In the genomic region with DNA sequence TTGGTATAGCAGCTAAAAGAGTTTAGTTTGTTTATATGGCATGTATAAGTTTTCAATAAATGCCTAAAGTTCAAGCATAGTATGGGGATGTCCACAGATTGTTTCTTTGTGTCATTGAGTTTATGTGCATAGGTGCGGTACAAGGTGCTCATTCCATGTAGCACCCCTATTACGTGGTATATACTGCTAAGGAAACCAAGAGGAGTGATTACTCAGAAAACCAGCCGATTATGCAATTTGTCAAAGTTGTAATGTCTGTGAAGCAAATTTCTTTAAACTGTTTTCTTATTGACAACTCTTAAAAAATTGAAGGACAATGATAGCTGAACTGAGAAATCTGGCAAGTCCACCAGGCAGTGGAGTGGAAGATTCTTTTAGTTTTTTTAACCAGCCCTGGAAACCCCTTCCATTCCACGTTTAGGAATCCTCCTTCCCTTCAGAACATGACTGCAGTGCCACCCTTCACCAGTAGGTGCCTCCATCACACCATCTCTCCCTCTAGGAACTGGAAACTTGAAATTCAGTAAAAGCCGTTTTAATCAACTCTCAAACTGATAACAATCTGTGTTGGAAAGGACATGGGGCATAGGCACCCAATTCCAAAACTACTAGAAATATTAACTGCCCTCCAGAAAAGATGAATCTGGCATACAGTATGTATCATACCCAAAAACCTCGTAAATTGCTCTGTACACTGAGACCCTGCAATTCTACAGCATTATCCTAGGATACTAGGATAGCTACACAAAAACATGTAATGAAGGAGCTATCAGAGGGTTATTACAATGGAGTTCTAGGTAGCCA, we compare ENCODE assay signal across 8 cellular contexts. TPM values are rescaled to one million over a fixed set of nuclear protein-coding genes. Genes with fewer than 3 reads are reported as not detected.
DNase-seq lines count a peak whose midpoint lies in the region; ATAC-seq, FAIRE-seq and TF ChIP-seq lines count a peak whose summit lies in the region.

No MANE protein-coding gene starts in this region.

- H3K4me3 ChIP-seq in H1 (ENCODE audit: extremely low read depth in 1 of 4, insufficient read depth in 2 of 4, low read depth in 3 of 4, low read length in 4 of 4), result no peak overlapping the region

- TF ChIP-seq EP300 in H1 (IDR thresholded peaks at IDR 0.05; ENCODE audit: borderline replicate concordance in 1 of 2, low read depth in 2 of 2, low read length in 2 of 2), result no peak

- TF ChIP-seq CTCF in GM20000 (IDR thresholded peaks at IDR 0.05; ENCODE audit: extremely low read depth, missing control alignments) (peak; percentile 98), H1 (IDR thresholded peaks at IDR 0.05; ENCODE audit: control extremely low read depth in 1 of 3, insufficient read depth in 1 of 3, low read depth in 1 of 3, low read length in 3 of 3) (peak; percentile 69 to 96 (median 86))

- peaks cover 0 to 10% (median 1%) of the 10 kb centered on the region in 4 experiments; a peak in 2 of 8 replicates for H3K36me3 ChIP-seq in H1 (ENCODE audit: control insufficient read depth in 2 of 4, insufficient read depth in 4 of 4, low read length in 3 of 4)

- no peaks in the 10 kb centered on the region for H3K9me3 ChIP-seq in H1 (ENCODE audit: insufficient read depth in 2 of 2, low read depth in 1 of 2, low read length in 1 of 2)

- no peak overlapping the region for H3K56ac ChIP-seq in H1 (replicated peaks; ENCODE audit: insufficient read length, low read depth, low read length)

- no peaks in the 10 kb centered on the region for H3K23me2 ChIP-seq in H1 (ENCODE audit: low read depth, low read length)

- peak; percentile 97 to 98 for TF ChIP-seq RAD21 in H1 (IDR thresholded peaks at IDR 0.05 in 1 of 2, conservative IDR thresholded peaks at IDR 0.05 in 1 of 2; ENCODE audit: low read depth in 2 of 2, low read length in 2 of 2)

- no peak for ATAC-seq in GM18511 (IDR thresholded peaks at IDR 0.05; ENCODE audit: unreplicated experiment)

- CTCF ChIA-PET in H1 (lab: Charles Lee; ENCODE audit: partially characterized antibody), result interaction anchor here (0.6 to 9.6 kb wide), 55 partner anchors 12 to 491 kb away, joined by 3 to 125 read pairs (median 4); partner anchors contain the start of genes CRYM and DNAH3

- H3K4ac ChIP-seq in H1 (replicated peaks; ENCODE audit: insufficient read length, low read depth, low read length), result no peak overlapping the region

- no peaks in the 10 kb centered on the region for H3K27me3 ChIP-seq in H1 (replicated peaks in 1 of 4; ENCODE audit: control insufficient read depth in 3 of 4, extremely low read depth in 1 of 4, insufficient read depth in 3 of 4, low read length in 3 of 4)

- no peak overlapping the region for H3K4me2 ChIP-seq in H1 (ENCODE audit: insufficient read depth in 1 of 2, low read depth in 2 of 2, low read length in 2 of 2)

- H3K79me1 ChIP-seq in H1 (ENCODE audit: low read depth, low read length), result no peaks in the 10 kb centered on the region

- no peak overlapping the region for H2BK5ac ChIP-seq in H1 (ENCODE audit: low read depth, low read length)

- H3K23ac ChIP-seq in H1 (ENCODE audit: insufficient read length), result no peak overlapping the region

- no peak overlapping the region for H3K18ac ChIP-seq in H1 (ENCODE audit: extremely low read depth, low read length)

- no peak overlapping the region for H3K9ac ChIP-seq in H1 (replicated peaks in 1 of 4; ENCODE audit: extremely low read depth in 1 of 4, low read depth in 3 of 4, low read length in 3 of 4)

- peak; percentile 88 for FAIRE-seq in H1 (lab: Jason Lieb, UNC)

- no peak overlapping the region for H3K27ac ChIP-seq in H1 (ENCODE audit: low read depth, low read length)

- DNase-seq in AG08395 (ENCODE audit: low spot score) (peak; percentile 65), GM20000 (ENCODE audit: low spot score) (peak; percentile 42), NCI-H748 treated with DMSO at 0.1 percent for 48 hours (lab: John Stamatoyannopoulos, UW) (peak; percentile 10), H1 (ENCODE audit: low read depth in 1 of 2, low spot score in 2 of 2) (peak in 1 of 2 experiments; percentile 91), middle frontal gyrus (ENCODE audit: extremely low spot score, low spot score) (peak; percentile 67)
- DNase-seq in activated CD8-positive, alpha-beta memory T cell treated with anti-CD3 and anti-CD28 coated beads for 1 hour (ENCODE audit: extremely low read depth in 1 of 2, low read depth in 1 of 2), result peak; percentile 22 to 41
- peak; percentile 19 to 41 for DNase-seq in stimulated activated CD8-positive, alpha-beta memory T cell treated with anti-CD3 and anti-CD28 coated beads, Interleukin-4, amount 100 ng/mL, for 1 hour (ENCODE audit: low read depth in 2 of 2, low spot score in 1 of 2)

- H2BK20ac ChIP-seq in H1 (ENCODE audit: low read length), result no peak overlapping the region

- no peak overlapping the region for H3K14ac ChIP-seq in H1 (ENCODE audit: insufficient read length)

- POLR2A ChIA-PET in H1 (lab: Charles Lee; ENCODE audit: partially characterized antibody), result no interaction called here

- no peak overlapping the region for H4K91ac ChIP-seq in H1 (replicated peaks; ENCODE audit: insufficient read length, low read length)

- no peak overlapping the region for H2BK15ac ChIP-seq in H1 (ENCODE audit: low read length)

- no peak overlapping the region for H2AFZ ChIP-seq in H1 (ENCODE audit: low read length)

- WGBS in H1 (ENCODE audit: extremely low coverage in 1 of 2, insufficient coverage in 1 of 2, insufficient read length in 1 of 2, insufficient replicate concordance in 2 of 2, low coverage in 1 of 2, low lambda C conversion rate in 2 of 2, missing lambda C conversion rate in 1 of 2), 2 experiments, result 70% methylated on average over 6 of the region's 6 CpGs; no CpG with 5 or more reads in 1 of the 2 experiments

- no peak overlapping the region for H4K8ac ChIP-seq in H1 (ENCODE audit: extremely low read depth, insufficient read depth, low read length)

- peaks cover 2% of the 10 kb centered on the region in 2 experiments for H4K20me1 ChIP-seq in H1 (replicated peaks in 1 of 2; ENCODE audit: control insufficient read depth in 1 of 2, insufficient read depth in 2 of 2, low read length in 2 of 2)

- no peaks in the 10 kb centered on the region for H3K79me2 ChIP-seq in H1 (ENCODE audit: control insufficient read depth in 1 of 2, insufficient read depth in 2 of 2, low read length in 2 of 2)

- no peak for TF ChIP-seq POLR2A in H1 (IDR thresholded peaks at IDR 0.05; ENCODE audit: control extremely low read depth in 1 of 2, low read depth in 2 of 2, low read length in 2 of 2)

- H2BK120ac ChIP-seq in H1 (replicated peaks; ENCODE audit: low read depth, low read length), result no peak overlapping the region

- H2AK5ac ChIP-seq in H1 (ENCODE audit: low read depth, low read length), result no peak overlapping the region

- peaks cover 0 to 2% (median 0%) of the 10 kb centered on the region in 4 experiments; a peak in 1 of 7 replicates for H3K4me1 ChIP-seq in H1 (replicated peaks in 1 of 4; ENCODE audit: control insufficient read depth in 3 of 4, insufficient read depth in 4 of 4, low read length in 3 of 4)

- no peak overlapping the region for H4K5ac ChIP-seq in H1 (ENCODE audit: insufficient read length, low read depth, low read length)

- H2BK12ac ChIP-seq in H1 (ENCODE audit: low read depth, low read length), result no peak overlapping the region

TF ChIP-seq in H1, 55 proteins besides CTCF, POLR2A, EP300 and RAD21 (continues in another document):
- TF ChIP-seq SIRT6 (IDR thresholded peaks at IDR 0.05; ENCODE audit: low read length), result no peak
- no peak for TF ChIP-seq RBBP5 (IDR thresholded peaks at IDR 0.05; ENCODE audit: borderline replicate concordance, low read depth, low read length)
- no peak for TF ChIP-seq SP2 (IDR thresholded peaks at IDR 0.05; ENCODE audit: low read length)

RNA-seq across cellular contexts. Expression of gene REXO5, which starts 43.5 kb away (rescaled TPM):
- total RNA-seq in H1 (2021; fragmentation: NEBNext Ultra II Directional; extraction: Animal tissue kit (Norgen Biotek cat#: 25700)), result 6.0 and 8.9 TPM in 2 replicates
- polyA plus RNA-seq in H1 (2011; rRNA removed), result 2.2 and 2.4 TPM in 2 replicates
- 4.6 TPM for polyA plus RNA-seq in H1 (2011; cell fraction: cytosol; rRNA removed)
- polyA plus RNA-seq in H1 (2011; cell fraction: nucleus; rRNA removed), result 7.8 TPM
- 4.7 to 6.2 TPM (median 5.6 TPM) in 4 replicates for polyA plus RNA-seq in H1 (2012, experiment 1 of 2)
- 3.9 TPM for polyA plus RNA-seq in H1 (2012, experiment 2 of 2)
- 3.8 TPM for polyA plus RNA-seq in H1 (2013, experiment 1 of 2)
- 3.6 TPM for polyA plus RNA-seq in H1 (2013, experiment 2 of 2)
- 8.6 and 12.7 TPM in 2 replicates for polyA minus RNA-seq in H1 (2011; rRNA and poly(A)+ RNA removed)
- 3.6 TPM for polyA minus RNA-seq in H1 (2011; cell fraction: cytosol; rRNA and poly(A)+ RNA removed)
- 19.9 TPM for polyA minus RNA-seq in H1 (2011; cell fraction: nucleus; rRNA and poly(A)+ RNA removed)

RNA-seq across cellular contexts. Expression of gene ERI2, which starts 43.5 kb away (rescaled TPM):
- 12.6 and 14.5 TPM in 2 replicates for total RNA-seq in H1 (2021; fragmentation: NEBNext Ultra II Directional; extraction: Animal tissue kit (Norgen Biotek cat#: 25700))
- 5.4 and 11.0 TPM in 2 replicates for polyA plus RNA-seq in H1 (2011; rRNA removed)
- 8.2 TPM for polyA plus RNA-seq in H1 (2011; cell fraction: cytosol; rRNA removed)
- polyA plus RNA-seq in H1 (2011; cell fraction: nucleus; rRNA removed), result 5.3 TPM
- 6.7 to 10.7 TPM (median 7.9 TPM) in 4 replicates for polyA plus RNA-seq in H1 (2012, experiment 1 of 2)
- polyA plus RNA-seq in H1 (2012, experiment 2 of 2), result 0.58 TPM
- polyA plus RNA-seq in H1 (2013, experiment 1 of 2), result 9.4 TPM
- 8.0 TPM for polyA plus RNA-seq in H1 (2013, experiment 2 of 2)
- polyA minus RNA-seq in H1 (2011; rRNA and poly(A)+ RNA removed), result 9.4 and 16.3 TPM in 2 replicates
- polyA minus RNA-seq in H1 (2011; cell fraction: cytosol; rRNA and poly(A)+ RNA removed), result 12.2 TPM
- 12.7 TPM for polyA minus RNA-seq in H1 (2011; cell fraction: nucleus; rRNA and poly(A)+ RNA removed)

RNA-seq across cellular contexts. Expression of gene DCUN1D3, which starts 50.4 kb away (rescaled TPM):
- total RNA-seq in H1 (2021; fragmentation: NEBNext Ultra II Directional; extraction: Animal tissue kit (Norgen Biotek cat#: 25700)), result 18.2 and 18.5 TPM in 2 replicates
- 2.0 and 3.5 TPM in 2 replicates for polyA plus RNA-seq in H1 (2011; rRNA removed)
- polyA plus RNA-seq in H1 (2011; cell fraction: cytosol; rRNA removed), result 3.7 TPM
- 2.7 TPM for polyA plus RNA-seq in H1 (2011; cell fraction: nucleus; rRNA removed)
- 5.4 to 7.4 TPM (median 5.9 TPM) in 4 replicates for polyA plus RNA-seq in H1 (2012, experiment 1 of 2)
- 2.1 TPM for polyA plus RNA-seq in H1 (2012, experiment 2 of 2)
- 5.6 TPM for polyA plus RNA-seq in H1 (2013, experiment 1 of 2)
- polyA plus RNA-seq in H1 (2013, experiment 2 of 2), result 5.7 TPM
- 12.7 and 12.9 TPM in 2 replicates for polyA minus RNA-seq in H1 (2011; rRNA and poly(A)+ RNA removed)
- 5.9 TPM for polyA minus RNA-seq in H1 (2011; cell fraction: cytosol; rRNA and poly(A)+ RNA removed)
- 6.8 TPM for polyA minus RNA-seq in H1 (2011; cell fraction: nucleus; rRNA and poly(A)+ RNA removed)

RNA-seq across cellular contexts. Expression of gene LYRM1, which starts 50.8 kb away (rescaled TPM):
- 13.4 and 14.2 TPM in 2 replicates for total RNA-seq in H1 (2021; fragmentation: NEBNext Ultra II Directional; extraction: Animal tissue kit (Norgen Biotek cat#: 25700))
- polyA plus RNA-seq in H1 (2011; rRNA removed), result 8.1 and 11.6 TPM in 2 replicates
- 19.4 TPM for polyA plus RNA-seq in H1 (2011; cell fraction: cytosol; rRNA removed)
- polyA plus RNA-seq in H1 (2011; cell fraction: nucleus; rRNA removed), result 8.4 TPM
- 15.8 to 19.1 TPM (median 17.7 TPM) in 4 replicates for polyA plus RNA-seq in H1 (2012, experiment 1 of 2)
- polyA plus RNA-seq in H1 (2012, experiment 2 of 2), result 2.6 TPM
- polyA plus RNA-seq in H1 (2013, experiment 1 of 2), result 15.8 TPM
- polyA plus RNA-seq in H1 (2013, experiment 2 of 2), result 13.6 TPM
- polyA minus RNA-seq in H1 (2011; rRNA and poly(A)+ RNA removed), result 6.2 and 8.0 TPM in 2 replicates
- 10.1 TPM for polyA minus RNA-seq in H1 (2011; cell fraction: cytosol; rRNA and poly(A)+ RNA removed)
- 7.5 TPM for polyA minus RNA-seq in H1 (2011; cell fraction: nucleus; rRNA and poly(A)+ RNA removed)
